ENCODE assay signal across 23 cellular contexts in genomic region chr18:54961016-54961423, GRCh38. TPM values are rescaled to one million over a fixed set of nuclear protein-coding genes. Genes with fewer than 3 reads are reported as not detected.
DNase-seq lines count a peak whose midpoint lies in the region; ATAC-seq and TF ChIP-seq lines count a peak whose summit lies in the region.
"Had no signal": no experiment of that assay in that cellular context is flagged by ENCODE, and none has a peak within 500 bp of the region (broad histone marks: within the 10 kb centered on the region; RNA-seq: fewer than 3 reads in every experiment).

No MANE protein-coding gene starts in this region.

- H4K20me1 ChIP-seq in GM23338 (replicated peaks; ENCODE audit: insufficient read depth): no peaks in the 10 kb centered on the region
- no peaks in the 10 kb centered on the region for H4K20me1 ChIP-seq in smooth muscle cell (ENCODE audit: low read depth)

- no peaks in the 10 kb centered on the region for H3K36me3 Mint-ChIP-seq in GM23338 (ENCODE audit: low read depth)
- H3K36me3 Mint-ChIP-seq: stimulated activated naive B cell treated with anti-CD40 and anti-IgM and Interleukin-4, amounts not matched to agents 10 μg/mL and 1 μg/mL and 100 μg/mL, for 72 hours had no signal

- no peak overlapping the region for H3K4me3 ChIP-seq in GM23338
- no peak overlapping the region for H3K4me3 ChIP-seq in smooth muscle cell
- H3K4me3 ChIP-seq: lung, MG63 had no signal

- no peak overlapping the region for H3K9ac ChIP-seq in smooth muscle cell (ENCODE audit: low read depth)

- H3K9me2 ChIP-seq in GM23338 (ENCODE audit: insufficient read depth): no peaks in the 10 kb centered on the region

- H3K79me2 ChIP-seq in GM23338 (replicated peaks; ENCODE audit: insufficient read depth) (no peaks in the 10 kb centered on the region), smooth muscle cell (ENCODE audit: low read depth) (no peaks in the 10 kb centered on the region)

- peak overlapping the region; percentile 56; the same call in 1 of the 2 replicates for H2AFZ ChIP-seq in GM23338
- H2AFZ ChIP-seq in smooth muscle cell (ENCODE audit: low read depth): peak overlapping the region; percentile 16

- H3K27me3 ChIP-seq in GM23338 (ENCODE audit: insufficient read depth) (peaks cover 11% of the 10 kb centered on the region; the same call in 1 of the 2 replicates), smooth muscle cell (ENCODE audit: low read depth) (no peaks in the 10 kb centered on the region)
- H3K27me3 ChIP-seq: MG63 had no signal

- H3K36me3 ChIP-seq in GM23338 (ENCODE audit: insufficient read depth): no peaks in the 10 kb centered on the region
- no peaks in the 10 kb centered on the region for H3K36me3 ChIP-seq in smooth muscle cell (ENCODE audit: low read depth)
- H3K36me3 ChIP-seq: MG63 had no signal

- 31% methylated on average over 2 of the region's 2 CpGs for WGBS in smooth muscle cell (ENCODE audit: low lambda C conversion rate)

- H3F3A ChIP-seq in GM23338 (replicated peaks; ENCODE audit: low read depth) (no peaks in the 10 kb centered on the region; the same call in 1 of the 2 replicates), smooth muscle cell (ENCODE audit: low read depth) (peaks cover 9% of the 10 kb centered on the region)

- TF ChIP-seq CTCF in GM23338 (conservative IDR thresholded peaks at IDR 0.05; ENCODE audit: low read depth in 2 of 2) (no peak), smooth muscle cell (IDR thresholded peaks at IDR 0.05; ENCODE audit: borderline replicate concordance, insufficient read depth, poor library complexity, severe bottlenecking) (no peak)

- H3K27ac Mint-ChIP-seq in GM23338: no peak overlapping the region
- H3K27ac Mint-ChIP-seq: activated CD8-positive, alpha-beta T cell treated with anti-CD3 and anti-CD28 coated beads for 36 hours; dendritic cell treated with granulocyte-macrophage colony-stimulating factor and Interleukin-4, amounts not matched to agents 40 ng/mL and 50 ng/mL, for 4 days; IgD-negative memory B cell; stimulated activated naive B cell treated with anti-CD40 and anti-IgM and Interleukin-4, amounts not matched to agents 10 μg/mL and 1 μg/mL and 100 μg/mL, for 72 hours had no signal

- no peaks in the 10 kb centered on the region for H3K9me3 ChIP-seq in smooth muscle cell (replicated peaks; ENCODE audit: low read depth)
- H3K9me3 ChIP-seq: MG63 had no signal

- no peaks in the 10 kb centered on the region for H3K9me3 Mint-ChIP-seq in GM23338
- H3K9me3 Mint-ChIP-seq: activated CD8-positive, alpha-beta T cell treated with anti-CD3 and anti-CD28 coated beads for 36 hours; dendritic cell treated with granulocyte-macrophage colony-stimulating factor and Interleukin-4, amounts not matched to agents 40 ng/mL and 50 ng/mL, for 4 days; stimulated activated naive B cell treated with anti-CD40 and anti-IgM and Interleukin-4, amounts not matched to agents 10 μg/mL and 1 μg/mL and 100 μg/mL, for 72 hours had no signal

- no peak overlapping the region for H3K4me3 Mint-ChIP-seq in GM23338
- H3K4me3 Mint-ChIP-seq: activated CD8-positive, alpha-beta T cell treated with anti-CD3 and anti-CD28 coated beads for 36 hours; dendritic cell treated with granulocyte-macrophage colony-stimulating factor and Interleukin-4, amounts not matched to agents 40 ng/mL and 50 ng/mL, for 4 days; stimulated activated naive B cell treated with anti-CD40 and anti-IgM and Interleukin-4, amounts not matched to agents 10 μg/mL and 1 μg/mL and 100 μg/mL, for 72 hours had no signal

- H3K27ac ChIP-seq in GM23338 (ENCODE audit: low read depth) (no peak overlapping the region), smooth muscle cell (ENCODE audit: low read depth) (peak overlapping the region; percentile 46)

- ATAC-seq in GM23338 (no peak), GM19035 (IDR thresholded peaks at IDR 0.05; ENCODE audit: unreplicated experiment) (no peak)
- ATAC-seq: activated CD4-positive, CD25-positive, alpha-beta regulatory T cell treated with anti-CD3 and anti-CD28 coated beads, Interleukin-2, amount 50 U/mL, for 24 hours; activated CD8-positive, alpha-beta T cell treated with anti-CD3 and anti-CD28 coated beads for 36 hours; stimulated activated naive B cell treated with anti-CD40 and anti-IgM and Interleukin-4, amounts not matched to agents 10 μg/mL and 1 μg/mL and 100 μg/mL, for 72 hours had no signal

- peaks cover 13% of the 10 kb centered on the region for H3K27me3 Mint-ChIP-seq in GM23338 (ENCODE audit: insufficient read depth, low read depth, poor library complexity)

- DNase-seq in GM23338 (ENCODE audit: low spot score) (no peak), NOMO-1 treated with dmso at 0.1 percent for 144 hours (lab: John Stamatoyannopoulos, UW; ENCODE audit: unreplicated experiment) (peak; percentile 13), fibroblast of peridontal ligament (ENCODE audit: extremely low read depth) (peak; percentile 81), smooth muscle cell (lab: John Stamatoyannopoulos, UW; ENCODE audit: unreplicated experiment) (no peak), globus pallidus (ENCODE audit: low spot score) (no peak), amniotic stem cell (lab: John Stamatoyannopoulos, UW) (no peak)
- DNase-seq: activated CD8-positive, alpha-beta T cell treated with anti-CD3 and anti-CD28 coated beads for 36 hours; activated naive CD4-positive, alpha-beta T cell treated with Interleukin-2 at 50 U/mL for 16 hours; activated T-cell treated with anti-CD3 and anti-CD28 coated beads, Interleukin-2, amount 50 U/mL, for 1 hour; AML-193; DMS79 treated with DMSO at 0.1 percent for 48 hours; MG63; NCI-H510A treated with DMSO at 0.1 percent for 48 hours; nucleus accumbens; stimulated activated CD4-positive, alpha-beta T cell treated with anti-CD3 and anti-CD28 coated beads, Interleukin-2, amount 100 ng/mL, for 48 hours; stimulated activated naive B cell treated with anti-CD40 and anti-IgM and Interleukin-4, amounts not matched to agents 10 μg/mL and 1 μg/mL and 100 μg/mL, for 72 hours; T1000 had no signal

- no peaks in the 10 kb centered on the region for H3K4me1 ChIP-seq in GM23338 (ENCODE audit: insufficient read depth)
- H3K4me1 ChIP-seq in smooth muscle cell (ENCODE audit: low read depth): no peaks in the 10 kb centered on the region

- peaks cover 6% of the 10 kb centered on the region; the same call in 2 of the 3 replicates for H3K4me1 Mint-ChIP-seq in GM23338

- H3K4me2 ChIP-seq in GM23338 (no peak overlapping the region), smooth muscle cell (peak overlapping the region; percentile 52)

RNA-seq across cellular contexts. Expression of gene CCDC68, which starts 1.8 kb away (rescaled TPM):
- total RNA-seq in GM23338 (2014; rRNA removed; shearing (Covaris generic)): 1.2 and 1.6 TPM in 2 replicates
- polyA plus RNA-seq in GM23338 (2016; fragmentation: Nextera tagmentation; extraction: Ambion mirVana): 2.0 and 3.7 TPM in 2 replicates
- 6.2 and 11.3 TPM in 2 replicates for total RNA-seq in smooth muscle cell
- 4.6 and 4.8 TPM in 2 replicates for polyA plus RNA-seq in smooth muscle cell
- total RNA-seq: activated CD8-positive, alpha-beta T cell treated with anti-CD3 and anti-CD28 coated beads for 36 hours; myocyte had no signal
- polyA plus RNA-seq: IgD-negative memory B cell had no signal

Comparison
In these comparisons a context has a peak if more than half of its experiments do, and no peak if none do; other contexts are left out.
1. DNase-seq: peak in NOMO-1 treated with dmso at 0.1 percent for 144 hours (single experiment) and fibroblast of peridontal ligament (single experiment); none in GM23338 (single experiment), smooth muscle cell (single experiment), globus pallidus (single experiment) and amniotic stem cell (single experiment).